In the genomic region with DNA sequence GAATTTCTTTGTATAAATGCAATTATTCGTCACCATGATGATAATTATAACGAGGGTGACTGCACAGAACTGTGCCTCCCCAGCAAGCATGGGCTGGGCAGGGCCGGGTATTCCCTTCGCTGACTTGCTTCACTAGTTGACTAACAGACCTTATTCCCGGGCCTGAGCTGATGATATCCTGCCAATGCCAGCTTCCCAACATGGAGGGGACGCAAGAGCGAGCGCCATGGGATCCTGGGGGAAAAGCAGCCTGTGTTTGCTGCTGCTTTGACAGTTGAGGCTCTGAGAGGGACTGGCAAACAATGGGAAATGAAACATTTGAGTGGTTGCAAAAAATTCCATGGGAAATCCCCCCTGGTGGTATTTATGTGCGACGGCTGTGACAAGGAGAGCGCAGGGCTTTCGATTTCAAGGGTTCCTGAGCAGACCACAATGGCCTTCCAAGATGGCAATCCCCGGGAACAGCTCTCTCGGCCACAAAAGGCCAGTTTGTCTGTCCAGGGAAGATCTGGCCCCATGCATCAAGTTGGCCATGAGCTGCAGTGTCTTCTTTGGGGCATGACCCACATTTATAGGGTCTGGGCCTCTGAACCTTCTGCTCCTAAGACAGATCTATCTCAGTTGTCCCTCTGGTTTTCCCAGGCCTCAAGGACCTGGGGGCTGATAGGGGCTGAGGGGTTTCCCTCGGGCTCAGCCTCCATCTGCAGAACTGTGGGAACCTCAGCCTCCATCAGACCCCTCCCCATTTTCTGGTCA, we compare ENCODE assay signal across 11 cellular contexts. TPM values are rescaled to one million over a fixed set of nuclear protein-coding genes. Genes with fewer than 3 reads are reported as not detected.
DNase-seq lines count a peak whose midpoint lies in the region; ATAC-seq and TF ChIP-seq lines count a peak whose summit lies in the region.
"Had no signal": no experiment of that assay in that cellular context is flagged by ENCODE, and none has a peak within 500 bp of the region (broad histone marks: within the 10 kb centered on the region; RNA-seq: fewer than 3 reads in every experiment).

No MANE protein-coding gene starts in this region.

- no TSS peak for BruUV-seq in PC-3 (replicated peaks; lab: Mats Ljungman, UMichigan)

- H3K27me3 ChIP-seq in BLaER1 treated with 17β-estradiol and CSF1 and Interleukin-3, amounts not matched to agents 10 nM and 100 nM = no peaks in the 10 kb centered on the region
- no peaks in the 10 kb centered on the region for H3K27me3 ChIP-seq in PC-3 (ENCODE audit: low read length)
- H3K27me3 ChIP-seq in WERI-Rb-1 (ENCODE audit: insufficient read depth, low read depth, severe bottlenecking) = no peaks in the 10 kb centered on the region

- ATAC-seq in GM19043 (IDR thresholded peaks at IDR 0.05; ENCODE audit: low read depth, unreplicated experiment) (peak; percentile 10), HG02981 (IDR thresholded peaks at IDR 0.05; ENCODE audit: unreplicated experiment) (peak; percentile 30), PC-3 (no peak)
- peak; percentile 25 for ATAC-seq in activated naive CD8-positive, alpha-beta T cell treated with anti-CD3 and anti-CD28 coated beads, Interleukin-2, amount 50 U/mL, for 24 hours

- peaks cover 60% of the 10 kb centered on the region for H3K4me1 Mint-ChIP-seq in activated naive CD8-positive, alpha-beta T cell treated with anti-CD3 and anti-CD28 coated beads, Interleukin-2, amount 50 U/mL, for 24 hours

- H3K9me3 ChIP-seq in BLaER1 treated with 17β-estradiol and CSF1 and Interleukin-3, amounts not matched to agents 10 nM and 100 nM (replicated peaks in 1 of 11) = no peaks in the 10 kb centered on the region
- H3K9me3 ChIP-seq in PC-3 (ENCODE audit: low read length) (no peaks in the 10 kb centered on the region), WERI-Rb-1 (ENCODE audit: severe bottlenecking) (no peaks in the 10 kb centered on the region)

- peak; percentile 25 for DNase-seq in activated naive CD8-positive, alpha-beta T cell treated with anti-CD3 and anti-CD28 coated beads, Interleukin-2, amount 50 U/mL, for 24 hours
- DNase-seq in NCI-H1417 treated with DMSO at 0.1 percent for 48 hours (lab: John Stamatoyannopoulos, UW) (no peak), PC-3 (no peak), coronary artery (ENCODE audit: low spot score) (no peak), WERI-Rb-1 (no peak)
- DNase-seq: CD4-positive, alpha-beta memory T cell had no signal

- peak overlapping the region; percentile 84 for H3K27ac Mint-ChIP-seq in activated naive CD8-positive, alpha-beta T cell treated with anti-CD3 and anti-CD28 coated beads, Interleukin-2, amount 50 U/mL, for 24 hours

- H2AFZ ChIP-seq in PC-3 (ENCODE audit: low read length) = no peak overlapping the region

- peaks cover 4% of the 10 kb centered on the region for H3F3A ChIP-seq in PC-3 (ENCODE audit: low read length, unreplicated experiment)

- no peaks in the 10 kb centered on the region for H3K9me2 ChIP-seq in PC-3 (replicated peaks; ENCODE audit: low read length)

- H3K4me3 ChIP-seq in BLaER1 treated with 17β-estradiol and CSF1 and Interleukin-3, amounts not matched to agents 10 nM and 100 nM = no peak overlapping the region
- no peak overlapping the region for H3K4me3 ChIP-seq in PC-3 (ENCODE audit: low read length)
- H3K4me3 ChIP-seq in coronary artery = no peak overlapping the region
- no peak overlapping the region for H3K4me3 ChIP-seq in WERI-Rb-1 (ENCODE audit: low read depth, low read length)

- no peak overlapping the region; a peak in 2 of 22 replicates for H3K27ac ChIP-seq in BLaER1 treated with 17β-estradiol and CSF1 and Interleukin-3, amounts not matched to agents 10 nM and 100 nM
- no peak overlapping the region for H3K27ac ChIP-seq in PC-3 (ENCODE audit: low read length)
- peak overlapping the region in 1 of 2 donors; percentile 5 for H3K27ac ChIP-seq in coronary artery
- no peak overlapping the region for H3K27ac ChIP-seq in WERI-Rb-1
- H3K27ac ChIP-seq: epithelial cell of prostate had no signal

- H3K36me3 ChIP-seq in BLaER1 treated with 17β-estradiol and CSF1 and Interleukin-3, amounts not matched to agents 10 nM and 100 nM = no peaks in the 10 kb centered on the region
- no peaks in the 10 kb centered on the region for H3K36me3 ChIP-seq in PC-3 (ENCODE audit: low read depth, low read length)
- no peaks in the 10 kb centered on the region for H3K36me3 ChIP-seq in WERI-Rb-1

- H3K9ac ChIP-seq in BLaER1 treated with 17β-estradiol and CSF1 and Interleukin-3, amounts not matched to agents 10 nM and 100 nM = no peak overlapping the region; a peak in 1 of 22 replicates
- H3K9ac ChIP-seq in PC-3 (ENCODE audit: low read length) = no peak overlapping the region

- no peaks in the 10 kb centered on the region for H3K36me3 Mint-ChIP-seq in activated naive CD8-positive, alpha-beta T cell treated with anti-CD3 and anti-CD28 coated beads, Interleukin-2, amount 50 U/mL, for 24 hours (ENCODE audit: low read depth)

- POLR2A ChIA-PET in PC-3 (lab: Charles Lee; ENCODE audit: unreplicated experiment) = no interaction called here

- H3K4me2 ChIP-seq in BLaER1 treated with 17β-estradiol and CSF1 and Interleukin-3, amounts not matched to agents 10 nM and 100 nM = peak overlapping the region; percentile 8 to 86 (median 32); a peak in 17 of 22 replicates
- H3K4me2 ChIP-seq in PC-3 (ENCODE audit: low read length) = no peak overlapping the region

- intact Hi-C loops in PC-3 (cut with micrococcal nuclease) = no loop called here

- peaks cover 35 to 75% (median 47%) of the 10 kb centered on the region in 10 experiments for H3K4me1 ChIP-seq in BLaER1 treated with 17β-estradiol and CSF1 and Interleukin-3, amounts not matched to agents 10 nM and 100 nM
- peaks cover 38% of the 10 kb centered on the region for H3K4me1 ChIP-seq in PC-3 (ENCODE audit: insufficient read depth, low read length)

- no peaks in the 10 kb centered on the region for H3K79me2 ChIP-seq in PC-3 (ENCODE audit: low read length)

- CTCF ChIA-PET in PC-3 (lab: Charles Lee) = no interaction called here

- TF ChIP-seq CTCF in PC-3 (conservative IDR thresholded peaks at IDR 0.05; ENCODE audit: low read depth, low read length) (no peak), coronary artery (IDR thresholded peaks at IDR 0.05) (no peak), WERI-Rb-1 (IDR thresholded peaks at IDR 0.05; ENCODE audit: low read depth, low read length) (no peak)

- peaks cover 2% of the 10 kb centered on the region for H3K27me3 Mint-ChIP-seq in activated naive CD8-positive, alpha-beta T cell treated with anti-CD3 and anti-CD28 coated beads, Interleukin-2, amount 50 U/mL, for 24 hours

- no peaks in the 10 kb centered on the region for H3K9me3 Mint-ChIP-seq in activated naive CD8-positive, alpha-beta T cell treated with anti-CD3 and anti-CD28 coated beads, Interleukin-2, amount 50 U/mL, for 24 hours
- H3K9me3 Mint-ChIP-seq: CD4-positive, alpha-beta memory T cell had no signal

- H3K4me3 Mint-ChIP-seq in activated naive CD8-positive, alpha-beta T cell treated with anti-CD3 and anti-CD28 coated beads, Interleukin-2, amount 50 U/mL, for 24 hours = peak overlapping the region; percentile 34

- H4K20me1 ChIP-seq in BLaER1 treated with 17β-estradiol and CSF1 and Interleukin-3, amounts not matched to agents 10 nM and 100 nM = no peaks in the 10 kb centered on the region
- no peaks in the 10 kb centered on the region for H4K20me1 ChIP-seq in PC-3 (ENCODE audit: low read length)

RNA-seq across cellular contexts. Expression of a gene that starts 21.9 kb away (rescaled TPM):
- not detected in 2 replicates for total RNA-seq in PC-3 (2014; rRNA removed)
- total RNA-seq: SK-MEL-5 had no signal
